Comparison of ENCODE assay signal across 24 cellular contexts in genomic region chr6:17291778-17292177, GRCh38. TPM values are rescaled to one million over a fixed set of nuclear protein-coding genes. Genes with fewer than 3 reads are reported as not detected.
DNase-seq lines count a peak whose midpoint lies in the region; ATAC-seq and TF ChIP-seq lines count a peak whose summit lies in the region.
"Had no signal": no experiment of that assay in that cellular context is flagged by ENCODE, and none has a peak within 500 bp of the region (broad histone marks: within the 10 kb centered on the region; RNA-seq: fewer than 3 reads in every experiment).

No MANE protein-coding gene starts in this region.

- 46% methylated on average over 14 of the region's 17 CpGs for WGBS in SK-N-SH (ENCODE audit: low lambda C conversion rate)

- H3K4me1 ChIP-seq in SK-N-SH (ENCODE audit: control insufficient read depth in 1 of 2, insufficient read depth in 2 of 2, low read depth in 1 of 2, low read length in 1 of 2) (peaks cover 0 to 4% of the 10 kb centered on the region in 2 experiments; a peak in 1 of 4 replicates), tibial artery (peaks cover 0 to 37% (median 6%) of the 10 kb centered on the region in 4 donors)
- H3K4me1 ChIP-seq in CD8-positive, alpha-beta T cell (ENCODE audit: insufficient read depth, low read length): no peaks in the 10 kb centered on the region
- H3K4me1 ChIP-seq: parathyroid adenoma had no signal

- CTCF ChIA-PET in SK-N-SH (lab: Yijun Ruan, JAX): interaction anchor here (1.5 kb wide), 1 partner anchor 292 kb away, joined by 4 read pairs; no protein-coding TSS in a partner anchor
- CTCF ChIA-PET in CD8-positive, alpha-beta T cell (lab: Charles Lee): no interaction called here

- no peaks in the 10 kb centered on the region for H3K36me3 Mint-ChIP-seq in CD8-positive, alpha-beta T cell
- H3K36me3 Mint-ChIP-seq: activated naive CD4-positive, alpha-beta T cell treated with anti-CD3 and anti-CD28 coated beads, Interleukin-2, amount 10 ng/mL, durations not matched to agents 7 days and 5 days; naive thymus-derived CD4-positive, alpha-beta T cell had no signal

- H3K27me3 Mint-ChIP-seq in CD8-positive, alpha-beta T cell (ENCODE audit: low read depth): peaks cover 7% of the 10 kb centered on the region
- H3K27me3 Mint-ChIP-seq: activated naive CD4-positive, alpha-beta T cell treated with anti-CD3 and anti-CD28 coated beads, Interleukin-2, amount 10 ng/mL, durations not matched to agents 7 days and 5 days had no signal

- H3K27me3 ChIP-seq in SK-N-SH (ENCODE audit: insufficient read depth): no peaks in the 10 kb centered on the region
- H3K27me3 ChIP-seq in tibial artery: no peaks in the 10 kb centered on the region
- H3K27me3 ChIP-seq in CD8-positive, alpha-beta T cell (ENCODE audit: insufficient read depth, low read length): no peaks in the 10 kb centered on the region
- H3K27me3 ChIP-seq: BLaER1 treated with 17β-estradiol and CSF1 and Interleukin-3, amounts not matched to agents 10 nM and 100 nM had no signal

- TF ChIP-seq CTCF in SK-N-SH (IDR thresholded peaks at IDR 0.05) (no peak), tibial artery (IDR thresholded peaks at IDR 0.05) (no peak)
- TF ChIP-seq CTCF in CD8-positive, alpha-beta T cell (IDR thresholded peaks at IDR 0.05): no peak

- no peaks in the 10 kb centered on the region for H3K9me3 Mint-ChIP-seq in CD8-positive, alpha-beta T cell
- H3K9me3 Mint-ChIP-seq: activated CD4-positive, alpha-beta memory T cell treated with anti-CD3 and anti-CD28 coated beads, Interleukin-2, amount 10 ng/mL, durations not matched to agents 7 days and 5 days; activated naive CD4-positive, alpha-beta T cell treated with anti-CD3 and anti-CD28 coated beads, Interleukin-2, amount 10 ng/mL, durations not matched to agents 7 days and 5 days; activated T-cell treated with anti-CD3 and anti-CD28 coated beads, Interleukin-2, amount 50 U/mL, for 24 hours; effector memory CD8-positive, alpha-beta T cell; T-helper 1 cell treated with Interleukin-12 subunit alpha and Interleukin-12 subunit beta and Interleukin-4 antibody, amounts not matched to agents 30 μg/mL and 1 μg/mL, for 36 hours had no signal

- H3K4me3 Mint-ChIP-seq in CD8-positive, alpha-beta T cell: no peak overlapping the region
- H3K4me3 Mint-ChIP-seq: activated CD4-positive, alpha-beta memory T cell treated with anti-CD3 and anti-CD28 coated beads, Interleukin-2, amount 10 ng/mL, durations not matched to agents 7 days and 5 days; activated naive CD4-positive, alpha-beta T cell treated with anti-CD3 and anti-CD28 coated beads, Interleukin-2, amount 10 ng/mL, durations not matched to agents 7 days and 5 days; activated T-cell treated with anti-CD3 and anti-CD28 coated beads, Interleukin-2, amount 50 U/mL, for 24 hours; effector memory CD8-positive, alpha-beta T cell; naive thymus-derived CD4-positive, alpha-beta T cell; T-helper 1 cell treated with Interleukin-12 subunit alpha and Interleukin-12 subunit beta and Interleukin-4 antibody, amounts not matched to agents 30 μg/mL and 1 μg/mL, for 36 hours had no signal

- TF ChIP-seq EP300 in SK-N-SH (IDR thresholded peaks at IDR 0.05; ENCODE audit: borderline replicate concordance in 1 of 2, low read depth in 1 of 2, low read length in 1 of 2): no peak

- no peak overlapping the region for H3K9ac ChIP-seq in SK-N-SH
- H3K9ac ChIP-seq: BLaER1 treated with 17β-estradiol and CSF1 and Interleukin-3, amounts not matched to agents 10 nM and 100 nM; parathyroid adenoma had no signal

- H3K4me1 Mint-ChIP-seq in CD8-positive, alpha-beta T cell (ENCODE audit: low read depth): no peaks in the 10 kb centered on the region
- H3K4me1 Mint-ChIP-seq: activated CD4-positive, alpha-beta memory T cell treated with anti-CD3 and anti-CD28 coated beads, Interleukin-2, amount 10 ng/mL, durations not matched to agents 7 days and 5 days; activated naive CD4-positive, alpha-beta T cell treated with anti-CD3 and anti-CD28 coated beads, Interleukin-2, amount 10 ng/mL, durations not matched to agents 7 days and 5 days; naive thymus-derived CD4-positive, alpha-beta T cell had no signal

- H3K4me3 ChIP-seq in SK-N-SH (ENCODE audit: low read depth in 2 of 2, low read length in 1 of 2): no peak overlapping the region
- no peak overlapping the region for H3K4me3 ChIP-seq in tibial artery
- H3K4me3 ChIP-seq in CD8-positive, alpha-beta T cell (ENCODE audit: low read depth, low read length): no peak overlapping the region
- H3K4me3 ChIP-seq: A549; BLaER1 treated with 17β-estradiol and CSF1 and Interleukin-3, amounts not matched to agents 10 nM and 100 nM; smooth muscle cell had no signal

- no peak for TF ChIP-seq RAD21 in SK-N-SH (IDR thresholded peaks at IDR 0.05; ENCODE audit: low read length)

- H3K9me2 ChIP-seq in SK-N-SH: no peaks in the 10 kb centered on the region

- no peak overlapping the region for H2AFZ ChIP-seq in SK-N-SH (ENCODE audit: low read depth)
- H2AFZ ChIP-seq: parathyroid adenoma had no signal

- DNase-seq in SK-N-SH (peak; percentile 68), SK-N-DZ (ENCODE audit: low spot score) (peak; percentile 54), left kidney (ENCODE audit: low read depth, low spot score) (peak; percentile 25), tibial artery (no peak), T1000 (lab: John Stamatoyannopoulos, UW) (no peak)
- DNase-seq in CD8-positive, alpha-beta T cell: no peak
- DNase-seq: activated CD4-positive, alpha-beta memory T cell treated with anti-CD3 and anti-CD28 coated beads, Interleukin-2, amount 10 ng/mL, durations not matched to agents 7 days and 5 days; activated naive CD4-positive, alpha-beta T cell treated with anti-CD3 and anti-CD28 coated beads, Interleukin-2, amount 10 ng/mL, durations not matched to agents 7 days and 5 days; activated T-cell treated with anti-CD3 and anti-CD28 coated beads, Interleukin-2, amount 50 U/mL, for 24 hours; DMS 273 treated with DMSO at 0.1 percent for 48 hours; effector memory CD8-positive, alpha-beta T cell; GDM1; naive thymus-derived CD4-positive, alpha-beta T cell; NCI-H1436 treated with DMSO at 0.1 percent for 48 hours; NCI-H446 treated with DMSO at 0.1 percent for 48 hours; stimulated activated CD4-positive, alpha-beta T cell treated with anti-CD3 and anti-CD28 coated beads, Interleukin-4, amount 100 ng/mL, for 24 hours had no signal

- H4K20me1 ChIP-seq in SK-N-SH (ENCODE audit: insufficient read depth): no peaks in the 10 kb centered on the region
- H4K20me1 ChIP-seq: BLaER1 treated with 17β-estradiol and CSF1 and Interleukin-3, amounts not matched to agents 10 nM and 100 nM had no signal

- intact Hi-C loops in tibial artery (cut with DNase I; ENCODE audit: low total_unique reads): no loop called here
- intact Hi-C loops in CD8-positive, alpha-beta T cell (cut with DNase I, micrococcal nuclease): no loop called here

- POLR2A ChIA-PET in SK-N-SH (lab: Yijun Ruan, JAX): no interaction called here
- POLR2A ChIA-PET in CD8-positive, alpha-beta T cell (lab: Charles Lee): no interaction called here

- H3K27ac ChIP-seq in SK-N-SH (ENCODE audit: low read depth in 2 of 2, low read length in 1 of 2): no peak overlapping the region
- peak overlapping the region; percentile 21 to 77 for H3K27ac ChIP-seq in tibial artery
- no peak overlapping the region for H3K27ac ChIP-seq in CD8-positive, alpha-beta T cell (ENCODE audit: low read depth, low read length)
- H3K27ac ChIP-seq: A549; BLaER1 treated with 17β-estradiol and CSF1 and Interleukin-3, amounts not matched to agents 10 nM and 100 nM; parathyroid adenoma; VCaP had no signal

- no peak; the same call in 2 of the 3 replicates for ATAC-seq in SK-N-SH treated with all-trans-retinoic acid at 6 μM for 48 hours
- ATAC-seq in CD8-positive, alpha-beta T cell: no peak
- ATAC-seq in HG03442 (IDR thresholded peaks at IDR 0.05; ENCODE audit: unreplicated experiment): no peak
- ATAC-seq: A549; effector memory CD8-positive, alpha-beta T cell; naive thymus-derived CD4-positive, alpha-beta T cell had no signal

- no peaks in the 10 kb centered on the region for H3F3A ChIP-seq in SK-N-SH (replicated peaks; ENCODE audit: insufficient read depth)

- H3K9me3 ChIP-seq in SK-N-SH: no peaks in the 10 kb centered on the region
- H3K9me3 ChIP-seq in tibial artery: no peaks in the 10 kb centered on the region
- no peaks in the 10 kb centered on the region for H3K9me3 ChIP-seq in CD8-positive, alpha-beta T cell (ENCODE audit: low read length)
- H3K9me3 ChIP-seq: A549 had no signal

- H3K36me3 ChIP-seq in SK-N-SH (replicated peaks in 1 of 2; ENCODE audit: control insufficient read depth in 1 of 2, insufficient read depth in 2 of 2, low read length in 1 of 2) (no peaks in the 10 kb centered on the region), tibial artery (peaks cover 0 to 5% (median 0%) of the 10 kb centered on the region in 3 donors)
- no peaks in the 10 kb centered on the region for H3K36me3 ChIP-seq in CD8-positive, alpha-beta T cell (ENCODE audit: insufficient read depth, low read length)

- H3K4me2 ChIP-seq in SK-N-SH: no peak overlapping the region
- H3K4me2 ChIP-seq: A549, smooth muscle cell had no signal

- no peak overlapping the region for H3K27ac Mint-ChIP-seq in CD8-positive, alpha-beta T cell
- H3K27ac Mint-ChIP-seq: activated CD4-positive, alpha-beta memory T cell treated with anti-CD3 and anti-CD28 coated beads, Interleukin-2, amount 10 ng/mL, durations not matched to agents 7 days and 5 days; activated naive CD4-positive, alpha-beta T cell treated with anti-CD3 and anti-CD28 coated beads, Interleukin-2, amount 10 ng/mL, durations not matched to agents 7 days and 5 days; activated T-cell treated with anti-CD3 and anti-CD28 coated beads, Interleukin-2, amount 50 U/mL, for 24 hours; effector memory CD8-positive, alpha-beta T cell; naive thymus-derived CD4-positive, alpha-beta T cell; T-helper 1 cell treated with Interleukin-12 subunit alpha and Interleukin-12 subunit beta and Interleukin-4 antibody, amounts not matched to agents 30 μg/mL and 1 μg/mL, for 36 hours had no signal

- no peaks in the 10 kb centered on the region for H3K79me2 ChIP-seq in SK-N-SH (ENCODE audit: insufficient read depth)
- H3K79me2 ChIP-seq: parathyroid adenoma had no signal

TF ChIP-seq in SK-N-SH, 30 proteins besides CTCF, POLR2A, EP300 and RAD21 (continues in another document):
- TF ChIP-seq FOSL2 (IDR thresholded peaks at IDR 0.05; ENCODE audit: borderline replicate concordance, low read depth) (no peak), GABPA (IDR thresholded peaks at IDR 0.05; ENCODE audit: low read depth) (no peak), SMC3 (IDR thresholded peaks at IDR 0.05; ENCODE audit: low read depth, low read length) (no peak)

TF ChIP-seq in SK-N-SH treated with all-trans-retinoic acid at 6 μM for 48 hours, 23 proteins besides CTCF, POLR2A, EP300 and RAD21 (continues in another document):
- TF ChIP-seq TCF4 (CRISPR knock-in tag; IDR thresholded peaks at IDR 0.05; ENCODE audit: borderline replicate concordance) (no peak), ESRRG (CRISPR knock-in tag; IDR thresholded peaks at IDR 0.05) (no peak), PPARA (CRISPR knock-in tag; IDR thresholded peaks at IDR 0.05; ENCODE audit: borderline replicate concordance) (no peak)

RNA-seq across cellular contexts. Expression of gene RBM24, which starts 10.6 kb away (rescaled TPM):
- 0.19 and 0.20 TPM in 2 replicates for polyA plus RNA-seq in SK-N-SH (2012; rRNA removed)
- 0.08 and 0.10 TPM in 2 replicates for polyA plus RNA-seq in SK-N-SH (2012; cell fraction: cytosol; rRNA removed)
- 0.19 and 0.31 TPM in 2 replicates for polyA plus RNA-seq in SK-N-SH (2012; cell fraction: nucleus; rRNA removed)
- 21.8 and 22.4 TPM in 2 replicates for polyA plus RNA-seq in SK-N-DZ (2014; cell fraction: cytosol; rRNA removed)
- polyA plus RNA-seq in SK-N-DZ (2014; cell fraction: nucleus; rRNA removed): 18.7 and 21.4 TPM in 2 replicates
- 1 to 10 TPM; 2.6 to 2.7 TPM for total RNA-seq in CD8-positive, alpha-beta T cell
- total RNA-seq: activated CD4-positive, alpha-beta memory T cell treated with anti-CD3 and anti-CD28 coated beads, Interleukin-2, amount 10 ng/mL, durations not matched to agents 7 days and 5 days; naive thymus-derived CD4-positive, alpha-beta T cell had no signal
- polyA plus RNA-seq: naive thymus-derived CD4-positive, alpha-beta T cell had no signal

Comparison
In these comparisons a context has a peak if more than half of its experiments do, and no peak if none do; other contexts are left out.
1. DNase-seq: peak in SK-N-SH (single experiment), SK-N-DZ (single experiment) and left kidney (single experiment); none in tibial artery (0 of 2), CD8-positive, alpha-beta T cell (0 of 7) and T1000 (single experiment).
2. H3K27ac ChIP-seq: peak in tibial artery (2 of 2); none in SK-N-SH (0 of 2) and CD8-positive, alpha-beta T cell (single experiment).